18 cellular contexts compared by ENCODE assay signal in the genomic region with DNA sequence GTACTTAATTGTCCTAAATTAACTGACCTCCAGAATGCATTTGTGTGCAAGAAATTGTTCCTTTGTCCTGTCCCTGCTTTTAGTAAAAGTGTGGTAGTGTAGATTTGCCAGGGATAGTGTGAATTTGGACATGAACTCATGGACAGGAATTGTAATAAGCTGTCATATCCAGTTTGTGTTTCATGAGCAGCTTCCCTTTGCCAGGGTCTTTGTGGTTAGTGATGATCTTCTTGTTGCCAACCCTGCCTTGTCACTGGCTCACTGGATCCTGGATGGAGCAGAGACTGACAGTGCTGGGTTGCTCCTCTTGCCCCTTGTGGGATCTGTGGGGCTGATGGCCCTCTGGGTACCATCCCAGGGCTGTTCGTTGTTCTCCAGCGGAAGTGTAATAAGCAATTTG.
A peak's percentile ranks its signal among the peaks of the same experiment; 100 is the strongest.
DNase-seq lines count a peak whose midpoint lies in the region; ATAC-seq and TF ChIP-seq lines count a peak whose summit lies in the region.
"Had no signal": no experiment of that assay in that cellular context is flagged by ENCODE, and none has a peak within 500 bp of the region (broad histone marks: within the 10 kb centered on the region; RNA-seq: fewer than 3 reads in every experiment).

No MANE protein-coding gene starts in this region.

- no peak for DNase-seq in left ventricle myocardium inferior
- no peak for DNase-seq in left ventricle myocardium superior
- no peak for DNase-seq in activated T-helper 2 cell treated with anti-CD3 and anti-CD28 coated beads, Interferon-gamma antibody, Interleukin-2, Interleukin-4, amounts not matched to agents 10 μg/mL and 5 μg/mL and 100 μg/mL, durations not matched to agents 14 hours and 24 hours and 36 hours (ENCODE audit: low spot score)
- no peak for DNase-seq in lower lobe of right lung
- no peak for DNase-seq in NCI-H446 (lab: John Stamatoyannopoulos, UW)
- DNase-seq in NK-92 (lab: John Stamatoyannopoulos, UW; ENCODE audit: unreplicated experiment), result no peak
- DNase-seq: ACHN; activated CD4-positive, alpha-beta T cell treated with anti-CD3 and anti-CD28 coated beads, Interleukin-2, amount 10 ng/mL, durations not matched to agents 24 days and 14 days; effector CD4-positive, alpha-beta T cell; left colon; NCI-H2029 treated with DMSO at 0.1 percent for 48 hours; NCI-H510A; stomach had no signal

- ATAC-seq in left ventricle myocardium superior (no peak), lower lobe of right lung (no peak), HG02981 (IDR thresholded peaks at IDR 0.05; ENCODE audit: unreplicated experiment) (no peak)
- ATAC-seq: activated naive CD4-positive, alpha-beta T cell treated with anti-CD3 and anti-CD28 coated beads, Interleukin-2, amount 50 U/mL, for 72 hours; GM12878; left colon had no signal

- peaks cover 37% of the 10 kb centered on the region for H3K36me3 Mint-ChIP-seq in activated T-helper 2 cell treated with anti-CD3 and anti-CD28 coated beads, Interferon-gamma antibody, Interleukin-2, Interleukin-4, amounts not matched to agents 10 μg/mL and 5 μg/mL and 100 μg/mL, durations not matched to agents 14 hours and 24 hours and 36 hours (ENCODE audit: low read depth)

- H3K4me1 ChIP-seq in left ventricle myocardium inferior (peaks cover 75% of the 10 kb centered on the region), lower lobe of right lung (peaks cover 63% of the 10 kb centered on the region), urinary bladder (ENCODE audit: insufficient read depth) (peaks cover 3% of the 10 kb centered on the region)

- H3K9me3 ChIP-seq in left ventricle myocardium inferior (replicated peaks) (peaks cover 33% of the 10 kb centered on the region), lower lobe of right lung (peaks cover 37% of the 10 kb centered on the region)

- H3K27me3 ChIP-seq in left ventricle myocardium inferior (ENCODE audit: low read depth) (no peaks in the 10 kb centered on the region), lower lobe of right lung (ENCODE audit: low read depth) (no peaks in the 10 kb centered on the region)
- H3K27me3 ChIP-seq: breast epithelium, stomach had no signal

- H3K4me3 Mint-ChIP-seq in activated T-helper 2 cell treated with anti-CD3 and anti-CD28 coated beads, Interferon-gamma antibody, Interleukin-2, Interleukin-4, amounts not matched to agents 10 μg/mL and 5 μg/mL and 100 μg/mL, durations not matched to agents 14 hours and 24 hours and 36 hours (ENCODE audit: low read depth), result no peak overlapping the region
- H3K4me3 Mint-ChIP-seq: activated CD4-positive, alpha-beta T cell treated with anti-CD3 and anti-CD28 coated beads, Interleukin-2, amount 10 ng/mL, durations not matched to agents 24 days and 14 days had no signal

- peak overlapping the region; percentile 85 for H3K27ac ChIP-seq in left ventricle myocardium inferior (replicated peaks)
- H3K27ac ChIP-seq in lower lobe of right lung, result peak overlapping the region; percentile 14
- peak overlapping the region; percentile 33 for H3K27ac ChIP-seq in urinary bladder (ENCODE audit: low read depth)

- H3K9me3 Mint-ChIP-seq in activated T-helper 2 cell treated with anti-CD3 and anti-CD28 coated beads, Interferon-gamma antibody, Interleukin-2, Interleukin-4, amounts not matched to agents 10 μg/mL and 5 μg/mL and 100 μg/mL, durations not matched to agents 14 hours and 24 hours and 36 hours, result peaks cover 41% of the 10 kb centered on the region

- peak overlapping the region; percentile 24 for H3K27ac Mint-ChIP-seq in activated T-helper 2 cell treated with anti-CD3 and anti-CD28 coated beads, Interferon-gamma antibody, Interleukin-2, Interleukin-4, amounts not matched to agents 10 μg/mL and 5 μg/mL and 100 μg/mL, durations not matched to agents 14 hours and 24 hours and 36 hours
- H3K27ac Mint-ChIP-seq: activated CD4-positive, alpha-beta T cell treated with anti-CD3 and anti-CD28 coated beads, Interleukin-2, amount 10 ng/mL, durations not matched to agents 24 days and 14 days had no signal

- H3K4me3 ChIP-seq in left ventricle myocardium inferior (no peak overlapping the region), lower lobe of right lung (no peak overlapping the region), urinary bladder (ENCODE audit: low read depth, low read length) (no peak overlapping the region)
- H3K4me3 ChIP-seq: breast epithelium, GM12878, stomach had no signal

- H3K36me3 ChIP-seq in left ventricle myocardium inferior (peaks cover 12% of the 10 kb centered on the region), lower lobe of right lung (no peaks in the 10 kb centered on the region), urinary bladder (ENCODE audit: insufficient read depth) (no peaks in the 10 kb centered on the region)
- H3K36me3 ChIP-seq: breast epithelium, stomach had no signal

- no peak for TF ChIP-seq CTCF in left ventricle myocardium inferior (IDR thresholded peaks at IDR 0.05; ENCODE audit: borderline replicate concordance)
- TF ChIP-seq CTCF in lower lobe of right lung (IDR thresholded peaks at IDR 0.05), result no peak

- H3K4me1 Mint-ChIP-seq in activated T-helper 2 cell treated with anti-CD3 and anti-CD28 coated beads, Interferon-gamma antibody, Interleukin-2, Interleukin-4, amounts not matched to agents 10 μg/mL and 5 μg/mL and 100 μg/mL, durations not matched to agents 14 hours and 24 hours and 36 hours (ENCODE audit: low read depth), result peaks cover 65% of the 10 kb centered on the region

- intact Hi-C loops in left ventricle myocardium inferior (cut with micrococcal nuclease), result no loop called here
- intact Hi-C loops in left ventricle myocardium superior (cut with micrococcal nuclease), result no loop called here
- intact Hi-C loops in activated T-helper 2 cell treated with anti-CD3 and anti-CD28 coated beads, Interferon-gamma antibody, Interleukin-2, Interleukin-4, amounts not matched to agents 10 μg/mL and 5 μg/mL and 100 μg/mL, durations not matched to agents 14 hours and 24 hours and 36 hours (cut with micrococcal nuclease), result loop anchor here (5.0 kb wide), 1 partner anchor 34 kb away; no protein-coding TSS in a partner anchor
- intact Hi-C loops in lower lobe of right lung (cut with DNase I), result no loop called here

- H3K27me3 Mint-ChIP-seq in activated T-helper 2 cell treated with anti-CD3 and anti-CD28 coated beads, Interferon-gamma antibody, Interleukin-2, Interleukin-4, amounts not matched to agents 10 μg/mL and 5 μg/mL and 100 μg/mL, durations not matched to agents 14 hours and 24 hours and 36 hours (ENCODE audit: low read depth), result no peaks in the 10 kb centered on the region
- H3K27me3 Mint-ChIP-seq: activated CD4-positive, alpha-beta T cell treated with anti-CD3 and anti-CD28 coated beads, Interleukin-2, amount 10 ng/mL, durations not matched to agents 24 days and 14 days had no signal

- WGBS in urinary bladder, result 93% methylated on average over 2 of the region's 2 CpGs

Comparison
In these comparisons a context has a peak if more than half of its experiments do, and no peak if none do; other contexts are left out.
1. H3K27ac ChIP-seq: peak in every context shown above with its lines; median percentile 85 in left ventricle myocardium inferior; 33 in urinary bladder; 14 in lower lobe of right lung.